17 cellular contexts compared by ENCODE assay signal in genomic region chr9:93286252-93287188, GRCh38.
A peak's percentile ranks its signal among the peaks of the same experiment; 100 is the strongest.
DNase-seq lines count a peak whose midpoint lies in the region; ATAC-seq and TF ChIP-seq lines count a peak whose summit lies in the region.
"Had no signal": no experiment of that assay in that cellular context is flagged by ENCODE, and none has a peak within 500 bp of the region (broad histone marks: within the 10 kb centered on the region; RNA-seq: fewer than 3 reads in every experiment).

No MANE protein-coding gene starts in this region.

- no peak for ATAC-seq in HG03025 (IDR thresholded peaks at IDR 0.05; ENCODE audit: low FRiP score, unreplicated experiment)
- ATAC-seq: K562, left colon had no signal

- H3K9ac ChIP-seq in mesendoderm (ENCODE audit: low read length): no peak overlapping the region

- no peaks in the 10 kb centered on the region for H3K27me3 ChIP-seq in mesendoderm (ENCODE audit: insufficient read depth, low read length, poor library complexity)

- H2BK15ac ChIP-seq in mesendoderm (replicated peaks; ENCODE audit: low read depth): no peak overlapping the region

- no peak overlapping the region for H3K23ac ChIP-seq in mesendoderm (ENCODE audit: low read length)

- no peak overlapping the region for H3K18ac ChIP-seq in mesendoderm (ENCODE audit: low read length)

- H4K8ac ChIP-seq in mesendoderm (ENCODE audit: low read depth, low read length): no peak overlapping the region

- no peaks in the 10 kb centered on the region for H3K4me1 ChIP-seq in mesendoderm (ENCODE audit: control insufficient read depth, low read depth, low read length)

- peak; percentile 65 for DNase-seq in DMS53 treated with DMSO at 0.1 percent for 48 hours (lab: John Stamatoyannopoulos, UW; ENCODE audit: unreplicated experiment)
- DNase-seq in NCI-H146 (lab: John Stamatoyannopoulos, UW): peak; percentile 68
- DNase-seq in NCI-H69 (lab: John Stamatoyannopoulos, UW): peak; percentile 62
- peak; percentile 37 for DNase-seq in mesendoderm
- no peak for DNase-seq in mesothelial cell of epicardium (ENCODE audit: low spot score in 2 of 2, unreplicated experiment in 2 of 2)
- no peak for DNase-seq in activated naive CD8-positive, alpha-beta T cell treated with anti-CD3 and anti-CD28 coated beads for 36 hours
- no peak for DNase-seq in caudate nucleus (lab: John Stamatoyannopoulos, UW)
- DNase-seq: activated CD4-positive, alpha-beta T cell treated with anti-CD3 and anti-CD28 coated beads for 4 hours; activated naive CD4-positive, alpha-beta T cell; AML-193; aorta; left colon; occipital lobe; stimulated activated CD4-positive, alpha-beta T cell treated with anti-CD3 and anti-CD28 coated beads, Interleukin-2, amount 100 ng/mL, for 48 hours had no signal

- TF ChIP-seq CTCF in mesothelial cell of epicardium (IDR thresholded peaks at IDR 0.05; ENCODE audit: unreplicated experiment): no peak

- no peak overlapping the region for H3K4me3 ChIP-seq in mesendoderm (ENCODE audit: low read length)
- H3K4me3 ChIP-seq: K562 had no signal

- H2BK120ac ChIP-seq in mesendoderm (ENCODE audit: low read depth, low read length): no peak overlapping the region

- no peak overlapping the region for H3K56ac ChIP-seq in mesendoderm (ENCODE audit: low read length)

- no peak overlapping the region for H3K4ac ChIP-seq in mesendoderm (ENCODE audit: low read depth, low read length)

- H3K36me3 Mint-ChIP-seq in mesothelial cell of epicardium: peaks cover 6% of the 10 kb centered on the region
- no peaks in the 10 kb centered on the region for H3K36me3 Mint-ChIP-seq in activated naive CD8-positive, alpha-beta T cell treated with anti-CD3 and anti-CD28 coated beads for 36 hours

- WGBS in mesendoderm (ENCODE audit: extremely low coverage, insufficient coverage, low lambda C conversion rate): no CpG with 5 or more reads among the region's 6 CpGs

- H3K4me3 Mint-ChIP-seq in mesothelial cell of epicardium: no peak overlapping the region
- H3K4me3 Mint-ChIP-seq in activated naive CD8-positive, alpha-beta T cell treated with anti-CD3 and anti-CD28 coated beads for 36 hours: no peak overlapping the region

- H2AK5ac ChIP-seq in mesendoderm (ENCODE audit: low read length): no peak overlapping the region

- H3K4me1 Mint-ChIP-seq in mesothelial cell of epicardium: peaks cover 4% of the 10 kb centered on the region
- H3K4me1 Mint-ChIP-seq in activated naive CD8-positive, alpha-beta T cell treated with anti-CD3 and anti-CD28 coated beads for 36 hours: no peaks in the 10 kb centered on the region

- peaks cover 10% of the 10 kb centered on the region for H3K9me3 Mint-ChIP-seq in mesothelial cell of epicardium
- H3K9me3 Mint-ChIP-seq in activated naive CD8-positive, alpha-beta T cell treated with anti-CD3 and anti-CD28 coated beads for 36 hours: no peaks in the 10 kb centered on the region

- H4K5ac ChIP-seq in mesendoderm (ENCODE audit: low read length): no peak overlapping the region

- H3K36me3 ChIP-seq in mesendoderm (ENCODE audit: control insufficient read depth, insufficient read depth, low read length): no peaks in the 10 kb centered on the region

- H3K27ac ChIP-seq in mesendoderm (ENCODE audit: low read depth, low read length) (no peak overlapping the region), caudate nucleus (ENCODE audit: low read depth, low read length) (no peak overlapping the region)
- H3K27ac ChIP-seq: HL-60 had no signal

- no peak overlapping the region for H2BK5ac ChIP-seq in mesendoderm (ENCODE audit: low read length)

- no peaks in the 10 kb centered on the region for H3K79me1 ChIP-seq in mesendoderm (ENCODE audit: low read length)

- no peak overlapping the region for H3K27ac Mint-ChIP-seq in mesothelial cell of epicardium
- H3K27ac Mint-ChIP-seq in activated naive CD8-positive, alpha-beta T cell treated with anti-CD3 and anti-CD28 coated beads for 36 hours: no peak overlapping the region

- H3K4me2 ChIP-seq in mesendoderm (ENCODE audit: low read length): no peak overlapping the region

- H3K79me2 ChIP-seq in mesendoderm (ENCODE audit: control insufficient read depth, insufficient read depth, low read length): no peaks in the 10 kb centered on the region

- peaks cover 3% of the 10 kb centered on the region for H3K27me3 Mint-ChIP-seq in mesothelial cell of epicardium (ENCODE audit: low read depth)
- peaks cover 6% of the 10 kb centered on the region for H3K27me3 Mint-ChIP-seq in activated naive CD8-positive, alpha-beta T cell treated with anti-CD3 and anti-CD28 coated beads for 36 hours

Comparison
In these comparisons a context has a peak if more than half of its experiments do, and no peak if none do; other contexts are left out.
1. DNase-seq: peak in DMS53 treated with DMSO at 0.1 percent for 48 hours (single experiment), NCI-H146 (single experiment), NCI-H69 (single experiment) and mesendoderm (single experiment); none in mesothelial cell of epicardium (0 of 2), activated naive CD8-positive, alpha-beta T cell treated with anti-CD3 and anti-CD28 coated beads for 36 hours (single experiment) and caudate nucleus (0 of 61).